Comparison of ENCODE assay signal across 19 cellular contexts in genomic region chr12:105288311-105288996, GRCh38. TPM values are rescaled to one million over a fixed set of nuclear protein-coding genes. Genes with fewer than 3 reads are reported as not detected.
A peak's percentile ranks its signal among the peaks of the same experiment; 100 is the strongest.
DNase-seq lines count a peak whose midpoint lies in the region; ATAC-seq, FAIRE-seq and TF ChIP-seq lines count a peak whose summit lies in the region.
"Had no signal": no experiment of that assay in that cellular context is flagged by ENCODE, and none has a peak within 500 bp of the region (broad histone marks: within the 10 kb centered on the region; RNA-seq: fewer than 3 reads in every experiment).

No MANE protein-coding gene starts in this region.

- peak overlapping the region; percentile 47 for H3K23ac ChIP-seq in trophoblast cell (ENCODE audit: low read length)
- H3K23ac ChIP-seq in mesenchymal stem cell (ENCODE audit: low read length in 2 of 2), result no peak overlapping the region

- H2BK5ac ChIP-seq in trophoblast cell (ENCODE audit: low read depth, low read length, poor library complexity), result no peak overlapping the region
- no peak overlapping the region for H2BK5ac ChIP-seq in mesenchymal stem cell (ENCODE audit: low read depth, low read length, poor library complexity, severe bottlenecking)

- POLR2A ChIA-PET in GM10248 (lab: Yijun Ruan, JAX), result no interaction called here

- H3K79me1 ChIP-seq in trophoblast cell (ENCODE audit: low read length) (no peaks in the 10 kb centered on the region), mesenchymal stem cell (replicated peaks; ENCODE audit: low read length, poor library complexity, severe bottlenecking) (no peaks in the 10 kb centered on the region)

- H3K14ac ChIP-seq in trophoblast cell (ENCODE audit: low read length), result no peak overlapping the region
- H3K14ac ChIP-seq in mesenchymal stem cell (ENCODE audit: low read length in 2 of 2), result no peak overlapping the region

- H2BK120ac ChIP-seq in trophoblast cell (ENCODE audit: insufficient read depth, low read length, poor library complexity) (no peak overlapping the region), mesenchymal stem cell (ENCODE audit: low read depth, low read length) (no peak overlapping the region)

- no peaks in the 10 kb centered on the region for H3K9me2 ChIP-seq in Karpas-422 (replicated peaks; ENCODE audit: insufficient read depth, low read length)

- H3K27me3 ChIP-seq in Karpas-422 (ENCODE audit: low read length) (no peaks in the 10 kb centered on the region), bronchial epithelial cell (ENCODE audit: control insufficient read depth, insufficient read depth, low read length) (no peaks in the 10 kb centered on the region), trophoblast cell (ENCODE audit: insufficient read depth, low read length) (no peaks in the 10 kb centered on the region), mesenchymal stem cell (ENCODE audit: control insufficient read depth in 1 of 2, insufficient read depth in 1 of 2, low read length in 2 of 2) (no peaks in the 10 kb centered on the region)
- H3K27me3 ChIP-seq: SJSA1 had no signal

- H2AK5ac ChIP-seq in trophoblast cell (ENCODE audit: low read length) (no peak overlapping the region), mesenchymal stem cell (ENCODE audit: low read length, severe bottlenecking) (no peak overlapping the region)

- TF ChIP-seq CTCF in GM10248 (IDR thresholded peaks at IDR 0.05; ENCODE audit: control extremely low read depth, extremely low read depth, low read depth, missing control alignments) (peak; percentile 9), bronchial epithelial cell (IDR thresholded peaks at IDR 0.05; ENCODE audit: insufficient read depth, low read length, severe bottlenecking) (no peak)

- H3K27ac ChIP-seq in Karpas-422 (ENCODE audit: low read length) (no peak overlapping the region), trophoblast cell (ENCODE audit: low read depth, low read length) (no peak overlapping the region), mesenchymal stem cell (ENCODE audit: low read length, poor library complexity, severe bottlenecking) (no peak overlapping the region)

- no peaks in the 10 kb centered on the region for H3K4me1 ChIP-seq in Karpas-422 (ENCODE audit: low read length)
- no peaks in the 10 kb centered on the region for H3K4me1 ChIP-seq in trophoblast cell (ENCODE audit: control insufficient read depth in 1 of 2, insufficient read depth in 2 of 2, low read length in 2 of 2)
- no peaks in the 10 kb centered on the region for H3K4me1 ChIP-seq in mesenchymal stem cell (ENCODE audit: control insufficient read depth, insufficient read depth, low read depth, low read length)
- H3K4me1 ChIP-seq: HAP-1 had no signal

- no peak overlapping the region for H3K9ac ChIP-seq in Karpas-422 (ENCODE audit: low read length)
- peak overlapping the region; percentile 36 for H3K9ac ChIP-seq in trophoblast cell (ENCODE audit: low read length)
- H3K9ac ChIP-seq in mesenchymal stem cell (ENCODE audit: low read length), result no peak overlapping the region

- H3K18ac ChIP-seq in trophoblast cell (ENCODE audit: low read length), result no peak overlapping the region
- H3K18ac ChIP-seq in mesenchymal stem cell (ENCODE audit: low read depth in 1 of 2, low read length in 2 of 2), result no peak overlapping the region

- H3K79me2 ChIP-seq in Karpas-422 (ENCODE audit: low read length), result no peaks in the 10 kb centered on the region
- H3K79me2 ChIP-seq in trophoblast cell (ENCODE audit: control insufficient read depth, insufficient read depth, low read length, poor library complexity), result no peaks in the 10 kb centered on the region

- no CpG with 5 or more reads among the region's 3 CpGs for WGBS in trophoblast cell (ENCODE audit: extremely low coverage, insufficient coverage, insufficient read length)
- 83% methylated on average over 3 of the region's 3 CpGs for WGBS in mesenchymal stem cell

- no peak overlapping the region for H2BK15ac ChIP-seq in mesenchymal stem cell (ENCODE audit: low read depth, poor library complexity, severe bottlenecking)

- ATAC-seq in HG03280 (IDR thresholded peaks at IDR 0.05; ENCODE audit: unreplicated experiment), result no peak
- ATAC-seq in GM18873 (IDR thresholded peaks at IDR 0.05; ENCODE audit: low FRiP score, unreplicated experiment), result no peak

- H3K4me3 ChIP-seq in Karpas-422 (ENCODE audit: low read length) (no peak overlapping the region), bronchial epithelial cell (ENCODE audit: low read depth, low read length) (no peak overlapping the region), trophoblast cell (ENCODE audit: low read depth, low read length) (no peak overlapping the region), mesenchymal stem cell (ENCODE audit: insufficient read depth in 1 of 2, low read depth in 1 of 2, low read length in 2 of 2) (no peak overlapping the region)
- H3K4me3 ChIP-seq: HAP-1, SJSA1 had no signal

- no peaks in the 10 kb centered on the region for H4K20me1 ChIP-seq in Karpas-422 (ENCODE audit: insufficient read depth, low read depth, low read length)

- CTCF ChIA-PET in GM10248 (lab: Yijun Ruan, JAX), result interaction anchor here (0.9 to 1.9 kb wide), 3 partner anchors 9 to 95 kb away, joined by 3 to 7 read pairs (median 3); no protein-coding TSS in a partner anchor

- no peak overlapping the region for H2BK12ac ChIP-seq in trophoblast cell (ENCODE audit: low read length)
- H2BK12ac ChIP-seq in mesenchymal stem cell (ENCODE audit: low read length in 2 of 2), result no peak overlapping the region

- H2AFZ ChIP-seq in Karpas-422 (ENCODE audit: low read length) (no peak overlapping the region), trophoblast cell (ENCODE audit: insufficient read depth, low read length, poor library complexity) (no peak overlapping the region), mesenchymal stem cell (ENCODE audit: low read depth, low read length) (no peak overlapping the region)

- no peaks in the 10 kb centered on the region for H3K36me3 ChIP-seq in Karpas-422 (ENCODE audit: insufficient read depth, low read length)
- H3K36me3 ChIP-seq in bronchial epithelial cell (ENCODE audit: control insufficient read depth, insufficient read depth, low read length), result no peaks in the 10 kb centered on the region
- H3K36me3 ChIP-seq in trophoblast cell (ENCODE audit: control insufficient read depth in 1 of 2, insufficient read depth in 2 of 2, low read length in 2 of 2), result no peaks in the 10 kb centered on the region
- H3K36me3 ChIP-seq in mesenchymal stem cell (ENCODE audit: control insufficient read depth in 1 of 2, insufficient read depth in 2 of 2, low read depth in 1 of 2, low read length in 2 of 2), result no peaks in the 10 kb centered on the region
- H3K36me3 ChIP-seq: HAP-1, SJSA1 had no signal

- H3K9me3 ChIP-seq in Karpas-422 (ENCODE audit: low read length) (no peaks in the 10 kb centered on the region), trophoblast cell (ENCODE audit: insufficient read depth, low read depth, low read length) (peaks cover 2% of the 10 kb centered on the region), mesenchymal stem cell (ENCODE audit: control insufficient read depth, low read length) (no peaks in the 10 kb centered on the region)
- H3K9me3 ChIP-seq: HAP-1, SJSA1 had no signal

- FAIRE-seq in bronchial epithelial cell (lab: Jason Lieb, UNC), result peak; percentile 86

- H4K91ac ChIP-seq in trophoblast cell (ENCODE audit: low read depth, low read length) (no peak overlapping the region), mesenchymal stem cell (ENCODE audit: low read length) (no peak overlapping the region)

- no peak overlapping the region for H4K12ac ChIP-seq in trophoblast cell (ENCODE audit: low read depth, low read length)

- no peak overlapping the region for H3K4ac ChIP-seq in trophoblast cell (ENCODE audit: low read depth, low read length)
- no peak overlapping the region for H3K4ac ChIP-seq in mesenchymal stem cell (ENCODE audit: low read depth in 1 of 2, low read length in 2 of 2)

- no peak overlapping the region for H3K4me2 ChIP-seq in Karpas-422 (ENCODE audit: low read depth, low read length, poor library complexity, severe bottlenecking)
- H3K4me2 ChIP-seq in trophoblast cell (ENCODE audit: low read length), result no peak overlapping the region
- no peak overlapping the region for H3K4me2 ChIP-seq in mesenchymal stem cell (ENCODE audit: low read length, poor library complexity, severe bottlenecking)

- DNase-seq in GM10248 (ENCODE audit: extremely low spot score) (no peak), Karpas-422 (peak; percentile 65), bronchial epithelial cell (ENCODE audit: low read depth) (no peak), trophoblast cell (no peak), mesenchymal stem cell (no peak)
- DNase-seq: C1 segment of cervical spinal cord; DND-41; GDM1; NCI-H1436; NCI-H2029; NCI-H2171; NCI-H446; NCI-H69; NK-92 treated with Interleukin-12 subunit alpha and Interleukin-12 subunit beta, amount 100 ng/mL, for 24 hours; OCI-M1 had no signal

- no peak overlapping the region for H4K8ac ChIP-seq in trophoblast cell (ENCODE audit: low read depth, low read length)
- no peak overlapping the region for H4K8ac ChIP-seq in mesenchymal stem cell (ENCODE audit: low read length)

RNA-seq across cellular contexts. Expression of gene C12orf75, which starts 42.0 kb away (rescaled TPM):
- 149 and 291 TPM in 2 replicates for total RNA-seq in Karpas-422 (2014; rRNA removed; shearing (Covaris generic); ENCODE audit: low replicate concordance)
- total RNA-seq in bronchial epithelial cell, result 11.8 and 20.2 TPM in 2 replicates
- polyA plus RNA-seq in trophoblast cell (2013), result 92.3 and 94.7 TPM in 2 replicates
- polyA plus RNA-seq in mesenchymal stem cell (2013, experiment 1 of 2), result 22.0 TPM
- polyA plus RNA-seq in mesenchymal stem cell (2013, experiment 2 of 2), result 21.5 TPM

RNA-seq across cellular contexts. Expression of gene APPL2, which starts 52.5 kb away (rescaled TPM):
- 20.4 and 44.1 TPM in 2 replicates for total RNA-seq in Karpas-422 (2014; rRNA removed; shearing (Covaris generic); ENCODE audit: low replicate concordance)
- 21.4 and 23.2 TPM in 2 replicates for total RNA-seq in bronchial epithelial cell
- 16.8 and 18.0 TPM in 2 replicates for polyA plus RNA-seq in trophoblast cell (2013)
- 14.5 TPM for polyA plus RNA-seq in mesenchymal stem cell (2013, experiment 1 of 2)
- 16.6 TPM for polyA plus RNA-seq in mesenchymal stem cell (2013, experiment 2 of 2)
